ENCODE assay signal across 1 cellular context in the genomic region with DNA sequence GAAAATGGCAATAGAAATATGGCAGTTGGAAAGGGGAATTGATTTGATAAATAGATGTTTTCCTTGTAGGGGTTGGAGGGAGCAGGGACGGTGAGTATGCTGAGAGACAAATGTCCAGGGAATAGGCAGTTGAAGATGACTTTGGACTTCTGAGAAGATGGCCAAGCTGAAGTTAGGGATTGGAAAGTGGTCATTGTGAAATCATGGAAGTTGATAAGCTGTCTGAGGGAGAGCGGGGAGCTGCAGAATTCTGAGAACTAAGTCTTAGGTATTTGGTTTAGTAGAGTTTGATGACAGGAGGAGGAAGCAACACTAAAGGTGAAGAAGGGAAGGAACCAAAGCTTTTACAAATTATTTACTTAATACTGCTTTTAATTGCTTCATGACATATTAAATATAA.
TF ChIP-seq lines count a peak whose summit lies in the region.

No MANE protein-coding gene starts in this region.

TF ChIP-seq in HepG2, 621 proteins besides CTCF, POLR2A, EP300 and RAD21:
- TF ChIP-seq HNRNPLL (IDR thresholded peaks at IDR 0.05; ENCODE audit: low read depth, low read length, poor library complexity, severe bottlenecking) (no peak), EHMT2 (IDR thresholded peaks at IDR 0.05; ENCODE audit: borderline replicate concordance, low read depth, low read length) (no peak), IKZF4 (CRISPR knock-in tag; IDR thresholded peaks at IDR 0.05; ENCODE audit: borderline replicate concordance, low read depth, not compliant biosample characterization) (no peak), ZNF12 (CRISPR knock-in tag; IDR thresholded peaks at IDR 0.05) (no peak), FOXJ3 (CRISPR knock-in tag; IDR thresholded peaks at IDR 0.05; ENCODE audit: borderline replicate concordance) (no peak), CEBPB (IDR thresholded peaks at IDR 0.05; ENCODE audit: borderline replicate concordance, low read depth, low read length) (peak; percentile 52; the same call in 1 of the 2 replicates), CEBPG (CRISPR knock-in tag; IDR thresholded peaks at IDR 0.05) (0 out of 2 replicates have a peak, but pooled peaks have one; percentile 28), ZNF432 (CRISPR knock-in tag; IDR thresholded peaks at IDR 0.05; ENCODE audit: borderline replicate concordance) (no peak), RFXANK (CRISPR knock-in tag; IDR thresholded peaks at IDR 0.05) (peak; percentile 1; the same call in 1 of the 2 replicates), ZNF577 (CRISPR knock-in tag; IDR thresholded peaks at IDR 0.05; ENCODE audit: borderline replicate concordance, low read depth) (no peak), ZNF44 (CRISPR knock-in tag; IDR thresholded peaks at IDR 0.05) (no peak), SOX13 (IDR thresholded peaks at IDR 0.05) (no peak), SOX13 (CRISPR knock-in tag; conservative IDR thresholded peaks at IDR 0.05 in 1 of 2, IDR thresholded peaks at IDR 0.05 in 1 of 2) (0 out of 4 replicates have a peak, but pooled peaks of 1 of the 2 experiments have one; percentile 5), PITX1 (CRISPR knock-in tag; IDR thresholded peaks at IDR 0.05) (no peak), RBFOX2 (IDR thresholded peaks at IDR 0.05; ENCODE audit: low read depth, low read length) (0 out of 2 replicates have a peak, but pooled peaks have one; percentile 28), MAF1 (CRISPR knock-in tag; IDR thresholded peaks at IDR 0.05; ENCODE audit: borderline replicate concordance) (no peak), ZNF788 (CRISPR knock-in tag; IDR thresholded peaks at IDR 0.05; ENCODE audit: borderline replicate concordance) (no peak), MTA1 (CRISPR knock-in tag; IDR thresholded peaks at IDR 0.05; ENCODE audit: borderline replicate concordance) (no peak), XBP1 (CRISPR knock-in tag; IDR thresholded peaks at IDR 0.05) (no peak), CHD4 (IDR thresholded peaks at IDR 0.05; ENCODE audit: borderline replicate concordance, low read length) (no peak)
- TF ChIP-seq, protein P1, sequence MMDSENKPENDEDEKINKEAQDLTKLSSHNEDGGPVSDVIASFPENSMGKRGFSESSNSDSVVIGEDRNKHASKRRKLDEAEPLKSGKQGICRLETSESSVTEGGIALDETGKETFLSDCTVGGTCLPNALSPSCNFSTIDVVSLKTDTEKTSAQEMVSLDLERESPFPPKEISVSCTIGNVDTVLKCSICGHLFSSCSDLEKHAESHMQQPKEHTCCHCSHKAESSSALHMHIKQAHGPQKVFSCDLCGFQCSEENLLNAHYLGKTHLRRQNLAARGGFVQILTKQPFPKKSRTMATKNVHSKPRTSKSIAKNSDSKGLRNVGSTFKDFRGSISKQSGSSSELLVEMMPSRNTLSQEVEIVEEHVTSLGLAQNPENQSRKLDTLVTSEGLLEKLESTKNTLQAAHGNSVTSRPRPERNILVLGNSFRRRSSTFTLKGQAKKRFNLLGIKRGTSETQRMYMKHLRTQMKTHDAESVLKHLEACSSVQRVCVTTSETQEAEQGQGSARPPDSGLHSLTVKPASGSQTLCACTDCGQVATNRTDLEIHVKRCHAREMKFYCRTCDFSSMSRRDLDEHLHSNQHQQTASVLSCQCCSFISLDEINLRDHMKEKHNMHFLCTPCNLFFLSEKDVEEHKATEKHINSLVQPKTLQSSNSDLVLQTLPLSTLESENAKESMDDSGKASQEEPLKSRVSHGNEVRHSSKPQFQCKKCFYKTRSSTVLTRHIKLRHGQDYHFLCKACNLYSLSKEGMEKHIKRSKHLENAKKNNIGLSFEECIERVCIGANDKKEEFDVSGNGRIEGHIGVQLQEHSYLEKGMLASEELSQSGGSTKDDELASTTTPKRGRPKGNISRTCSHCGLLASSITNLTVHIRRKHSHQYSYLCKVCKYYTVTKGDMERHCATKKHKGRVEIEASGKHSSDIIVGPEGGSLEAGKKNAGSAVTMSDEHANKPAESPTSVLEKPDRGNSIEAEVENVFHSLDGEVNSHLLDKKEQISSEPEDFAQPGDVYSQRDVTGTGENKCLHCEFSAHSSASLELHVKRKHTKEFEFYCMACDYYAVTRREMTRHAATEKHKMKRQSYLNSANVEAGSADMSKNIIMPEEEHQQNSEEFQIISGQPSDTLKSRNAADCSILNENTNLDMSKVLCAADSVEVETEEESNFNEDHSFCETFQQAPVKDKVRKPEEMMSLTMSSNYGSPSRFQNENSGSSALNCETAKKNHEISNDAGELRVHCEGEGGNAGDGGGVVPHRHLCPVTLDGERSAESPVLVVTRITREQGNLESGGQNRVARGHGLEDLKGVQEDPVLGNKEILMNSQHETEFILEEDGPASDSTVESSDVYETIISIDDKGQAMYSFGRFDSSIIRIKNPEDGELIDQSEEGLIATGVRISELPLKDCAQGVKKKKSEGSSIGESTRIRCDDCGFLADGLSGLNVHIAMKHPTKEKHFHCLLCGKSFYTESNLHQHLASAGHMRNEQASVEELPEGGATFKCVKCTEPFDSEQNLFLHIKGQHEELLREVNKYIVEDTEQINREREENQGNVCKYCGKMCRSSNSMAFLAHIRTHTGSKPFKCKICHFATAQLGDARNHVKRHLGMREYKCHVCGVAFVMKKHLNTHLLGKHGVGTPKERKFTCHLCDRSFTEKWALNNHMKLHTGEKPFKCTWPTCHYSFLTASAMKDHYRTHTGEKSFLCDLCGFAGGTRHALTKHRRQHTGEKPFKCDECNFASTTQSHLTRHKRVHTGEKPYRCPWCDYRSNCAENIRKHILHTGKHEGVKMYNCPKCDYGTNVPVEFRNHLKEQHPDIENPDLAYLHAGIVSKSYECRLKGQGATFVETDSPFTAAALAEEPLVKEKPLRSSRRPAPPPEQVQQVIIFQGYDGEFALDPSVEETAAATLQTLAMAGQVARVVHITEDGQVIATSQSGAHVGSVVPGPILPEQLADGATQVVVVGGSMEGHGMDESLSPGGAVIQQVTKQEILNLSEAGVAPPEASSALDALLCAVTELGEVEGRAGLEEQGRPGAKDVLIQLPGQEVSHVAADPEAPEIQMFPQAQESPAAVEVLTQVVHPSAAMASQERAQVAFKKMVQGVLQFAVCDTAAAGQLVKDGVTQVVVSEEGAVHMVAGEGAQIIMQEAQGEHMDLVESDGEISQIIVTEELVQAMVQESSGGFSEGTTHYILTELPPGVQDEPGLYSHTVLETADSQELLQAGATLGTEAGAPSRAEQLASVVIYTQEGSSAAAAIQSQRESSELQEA (CRISPR knock-in tag; IDR thresholded peaks at IDR 0.05; ENCODE audit: not compliant biosample characterization): no peak
- TF ChIP-seq, protein P2, sequence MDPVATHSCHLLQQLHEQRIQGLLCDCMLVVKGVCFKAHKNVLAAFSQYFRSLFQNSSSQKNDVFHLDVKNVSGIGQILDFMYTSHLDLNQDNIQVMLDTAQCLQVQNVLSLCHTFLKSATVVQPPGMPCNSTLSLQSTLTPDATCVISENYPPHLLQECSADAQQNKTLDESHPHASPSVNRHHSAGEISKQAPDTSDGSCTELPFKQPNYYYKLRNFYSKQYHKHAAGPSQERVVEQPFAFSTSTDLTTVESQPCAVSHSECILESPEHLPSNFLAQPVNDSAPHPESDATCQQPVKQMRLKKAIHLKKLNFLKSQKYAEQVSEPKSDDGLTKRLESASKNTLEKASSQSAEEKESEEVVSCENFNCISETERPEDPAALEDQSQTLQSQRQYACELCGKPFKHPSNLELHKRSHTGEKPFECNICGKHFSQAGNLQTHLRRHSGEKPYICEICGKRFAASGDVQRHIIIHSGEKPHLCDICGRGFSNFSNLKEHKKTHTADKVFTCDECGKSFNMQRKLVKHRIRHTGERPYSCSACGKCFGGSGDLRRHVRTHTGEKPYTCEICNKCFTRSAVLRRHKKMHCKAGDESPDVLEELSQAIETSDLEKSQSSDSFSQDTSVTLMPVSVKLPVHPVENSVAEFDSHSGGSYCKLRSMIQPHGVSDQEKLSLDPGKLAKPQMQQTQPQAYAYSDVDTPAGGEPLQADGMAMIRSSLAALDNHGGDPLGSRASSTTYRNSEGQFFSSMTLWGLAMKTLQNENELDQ (CRISPR knock-in tag; IDR thresholded peaks at IDR 0.05; ENCODE audit: borderline replicate concordance): no peak
